In the genomic region with DNA sequence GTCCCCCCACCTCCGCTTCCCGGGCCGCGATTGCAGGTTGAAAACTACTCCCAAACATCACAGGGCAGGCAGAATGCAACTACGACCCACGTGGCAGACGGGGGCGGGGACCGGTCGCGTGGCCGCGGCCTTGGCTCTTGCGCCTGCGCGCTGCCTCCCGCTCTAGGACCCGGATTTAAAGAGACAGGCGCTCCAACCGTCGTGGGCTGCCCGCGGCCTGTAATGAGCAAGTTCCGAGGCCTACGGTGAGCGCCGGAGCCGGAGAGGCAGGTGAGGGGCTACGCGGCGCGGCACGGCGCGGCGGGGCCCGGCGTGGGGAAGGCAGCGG, we compare ENCODE assay signal across 8 cellular contexts. TPM values are rescaled to one million over a fixed set of nuclear protein-coding genes. Genes with fewer than 3 reads are reported as not detected.
DNase-seq lines count a peak whose midpoint lies in the region; ATAC-seq and TF ChIP-seq lines count a peak whose summit lies in the region.

A gene (plus strand): TSS at position 160 of the 328 bp plus-strand sequence. CDS start 2,494 bp downstream, outside the sequence.

- H3K14ac ChIP-seq in trophoblast cell (ENCODE audit: low read length), result peak within 1 kb of the TSS; percentile 94

- H2AFZ ChIP-seq in trophoblast cell (ENCODE audit: insufficient read depth, low read length, poor library complexity), result peak within 1 kb of the TSS; percentile 27

- TF ChIP-seq CTCF in GM12875 (IDR thresholded peaks at IDR 0.05; ENCODE audit: borderline replicate concordance, insufficient read depth, low read depth, low read length), result no peak
- TF ChIP-seq CTCF in transverse colon (IDR thresholded peaks at IDR 0.05), result no peak

- H2BK5ac ChIP-seq in trophoblast cell (ENCODE audit: low read depth, low read length, poor library complexity), result peak within 1 kb of the TSS; percentile 67

- in situ Hi-C loops in transverse colon (cut with MboI; ENCODE audit: low pct_ligation_motif_present in 1 of 4, low pct_unique_long_range_greater_than_20kb in 1 of 4, low sequenced_read_pairs in 3 of 4), result loop anchor here in 1 of 4 donors (25.0 kb wide), 1 partner anchor 107 kb away; no protein-coding TSS in a partner anchor

- TF ChIP-seq POLR2A in transverse colon (IDR thresholded peaks at IDR 0.05), result peak; percentile 39

- peak within 1 kb of the TSS; percentile 98 for H3K4me3 ChIP-seq in GM12875 (ENCODE audit: low read depth, low read length)
- H3K4me3 ChIP-seq in adipocyte (ENCODE audit: low read length), result peak within 1 kb of the TSS; percentile 84
- H3K4me3 ChIP-seq in trophoblast cell (ENCODE audit: low read depth, low read length), result peak within 1 kb of the TSS; percentile 94
- peak within 1 kb of the TSS; percentile 73 to 97 (median 80) for H3K4me3 ChIP-seq in transverse colon

- WGBS in trophoblast cell (ENCODE audit: extremely low coverage, insufficient coverage, insufficient read length), result no CpG with 5 or more reads among the region's 39 CpGs
- WGBS in transverse colon (ENCODE audit: low coverage in 1 of 2), 2 donors, result 0 to 1% methylated on average over 3 to 38 of the region's 39 CpGs

- H3K27ac ChIP-seq in trophoblast cell (ENCODE audit: low read depth, low read length) (peak within 1 kb of the TSS; percentile 88), transverse colon (peak within 1 kb of the TSS; percentile 96 to 100 (median 96))

- H3K36me3 ChIP-seq in adipocyte (ENCODE audit: control insufficient read depth, insufficient read depth, low read length, severe bottlenecking), result no peaks in the 10 kb centered on the region
- peaks cover 4 to 9% of the 10 kb centered on the region in 2 experiments for H3K36me3 ChIP-seq in trophoblast cell (ENCODE audit: control insufficient read depth in 1 of 2, insufficient read depth in 2 of 2, low read length in 2 of 2)
- H3K36me3 ChIP-seq in transverse colon, result no peaks in the 10 kb centered on the region

- H3K27me3 ChIP-seq in adipocyte (replicated peaks; ENCODE audit: control insufficient read depth, insufficient read depth, low read length), result no peaks in the 10 kb centered on the region
- H3K27me3 ChIP-seq in trophoblast cell (ENCODE audit: insufficient read depth, low read length), result no peaks in the 10 kb centered on the region
- H3K27me3 ChIP-seq in transverse colon, result no peaks in the 10 kb centered on the region

- H4K8ac ChIP-seq in trophoblast cell (ENCODE audit: low read depth, low read length), result peak within 1 kb of the TSS; percentile 97

- H3K4me2 ChIP-seq in trophoblast cell (ENCODE audit: low read length), result peak within 1 kb of the TSS; percentile 78

- H4K12ac ChIP-seq in trophoblast cell (ENCODE audit: low read depth, low read length), result peak within 1 kb of the TSS; percentile 82

- H2BK120ac ChIP-seq in trophoblast cell (ENCODE audit: insufficient read depth, low read length, poor library complexity), result peak within 1 kb of the TSS; percentile 77

- no peak within 1 kb of the TSS for H2BK12ac ChIP-seq in trophoblast cell (ENCODE audit: low read length)

- no peak within 1 kb of the TSS for H2AK5ac ChIP-seq in trophoblast cell (ENCODE audit: low read length)

- H3K9me3 ChIP-seq in adipocyte (ENCODE audit: control insufficient read depth, low read length) (no peaks in the 10 kb centered on the region), trophoblast cell (ENCODE audit: insufficient read depth, low read depth, low read length) (no peaks in the 10 kb centered on the region), transverse colon (no peaks in the 10 kb centered on the region)

- peak within 1 kb of the TSS; percentile 36 for H3K4ac ChIP-seq in trophoblast cell (ENCODE audit: low read depth, low read length)

- intact Hi-C loops in cardiac septum (cut with DNase I) (loop anchor here (1.0 to 5.0 kb wide), 2 partner anchors 19 to 538 kb away; a partner anchor contains a TSS), transverse colon (cut with DNase I; ENCODE audit: low total_unique reads) (no loop called here)

- peaks cover 18% of the 10 kb centered on the region for H3K4me1 ChIP-seq in adipocyte (ENCODE audit: control insufficient read depth, insufficient read depth, low read length)
- H3K4me1 ChIP-seq in trophoblast cell (ENCODE audit: control insufficient read depth in 1 of 2, insufficient read depth in 2 of 2, low read length in 2 of 2), result no peaks in the 10 kb centered on the region
- peaks cover 3 to 29% (median 13%) of the 10 kb centered on the region in 4 donors for H3K4me1 ChIP-seq in transverse colon

- H3K9ac ChIP-seq in adipocyte (ENCODE audit: low read length), result peak within 1 kb of the TSS; percentile 96
- peak within 1 kb of the TSS; percentile 99 for H3K9ac ChIP-seq in trophoblast cell (ENCODE audit: low read length)

- no peak within 1 kb of the TSS for H3K23ac ChIP-seq in trophoblast cell (ENCODE audit: low read length)

- DNase-seq in NCI-H1436 treated with DMSO at 0.1 percent for 48 hours (lab: John Stamatoyannopoulos, UW) (peak; percentile 74), T follicular helper cell (ENCODE audit: low read depth) (peak; percentile 86), adipocyte (ENCODE audit: low read depth) (peak; percentile 97), cardiac septum (ENCODE audit: low spot score) (peak; percentile 97), trophoblast cell (peak; percentile 95), transverse colon (peak; percentile 96)

- ATAC-seq in HG02840 (IDR thresholded peaks at IDR 0.05; ENCODE audit: low FRiP score, unreplicated experiment), result peak; percentile 81

- peaks cover 4% of the 10 kb centered on the region for H3K79me2 ChIP-seq in trophoblast cell (ENCODE audit: control insufficient read depth, insufficient read depth, low read length, poor library complexity)

- peak within 1 kb of the TSS; percentile 91 for H4K91ac ChIP-seq in trophoblast cell (ENCODE audit: low read depth, low read length)

- no peak for TF ChIP-seq EP300 in transverse colon (IDR thresholded peaks at IDR 0.05; ENCODE audit: low read depth)

- H3K18ac ChIP-seq in trophoblast cell (ENCODE audit: low read length), result peak within 1 kb of the TSS; percentile 78

- H3K79me1 ChIP-seq in trophoblast cell (ENCODE audit: low read length), result peaks cover 5% of the 10 kb centered on the region

RNA-seq across cellular contexts. Expression of the gene that starts here (rescaled TPM):
- total RNA-seq in cardiac septum (20.1 TPM), transverse colon (10 to 100 TPM in 3 of 4 donors, 1 to 10 TPM in 1; 9.8 to 44.5 (median 23.9) TPM)
- polyA plus RNA-seq in trophoblast cell (2013), result 23.2 and 25.5 TPM in 2 replicates

Comparison
In these comparisons a context has a peak if more than half of its experiments do, and no peak if none do; other contexts are left out.
1. Peak in every context shown above with its lines: DNase-seq, ATAC-seq, H3K4me3 ChIP-seq and H3K27ac ChIP-seq.